In genomic region chr13:113584870-113585671, GRCh38 we compare ENCODE assay signal across 8 cellular contexts. TPM values are rescaled to one million over a fixed set of nuclear protein-coding genes. Genes with fewer than 3 reads are reported as not detected.
DNase-seq lines count a peak whose midpoint lies in the region; ATAC-seq, FAIRE-seq and TF ChIP-seq lines count a peak whose summit lies in the region.

No MANE protein-coding gene starts in this region.

- peaks cover 39% of the 10 kb centered on the region for H3K36me3 Mint-ChIP-seq in GM23338 (ENCODE audit: low read depth)

- H3K9me3 Mint-ChIP-seq in GM23338: peaks cover 4% of the 10 kb centered on the region; the same call in 2 of the 3 replicates

- intact Hi-C loops in ascending aorta (cut with DNase I): no loop called here

- H3K36me3 ChIP-seq in GM23338 (ENCODE audit: insufficient read depth): no peaks in the 10 kb centered on the region
- peaks cover 0 to 4% of the 10 kb centered on the region in 2 donors for H3K36me3 ChIP-seq in ascending aorta

- FAIRE-seq in GM12892 (lab: Jason Lieb, UNC): peak; percentile 14

- H3K27ac ChIP-seq in GM23338 (ENCODE audit: low read depth) (no peak overlapping the region), ascending aorta (no peak overlapping the region)

- H3K4me1 ChIP-seq in GM23338 (ENCODE audit: insufficient read depth) (0 out of 2 replicates have a peak, but pooled peaks cover 7% of the 10 kb centered on the region), ascending aorta (no peaks in the 10 kb centered on the region)

- peaks cover 14% of the 10 kb centered on the region for H3K27me3 Mint-ChIP-seq in GM23338 (ENCODE audit: insufficient read depth, low read depth, poor library complexity)

- H3F3A ChIP-seq in GM23338 (replicated peaks; ENCODE audit: low read depth): peaks cover 13% of the 10 kb centered on the region; the same call in 1 of the 2 replicates

- H3K27me3 ChIP-seq in GM23338 (ENCODE audit: insufficient read depth): no peaks in the 10 kb centered on the region
- no peaks in the 10 kb centered on the region for H3K27me3 ChIP-seq in ascending aorta

- H3K79me2 ChIP-seq in GM23338 (replicated peaks; ENCODE audit: insufficient read depth): peaks cover 47% of the 10 kb centered on the region

- DNase-seq in GM12892 (ENCODE audit: insufficient read length) (peak; percentile 63), GM23338 (ENCODE audit: low spot score) (peak; percentile 27), M059J (ENCODE audit: low read depth) (peak; percentile 8), ascending aorta (ENCODE audit: low spot score in 2 of 2) (peak in 1 of 2 donors; percentile 62), iPS-NIHi11 (ENCODE audit: low spot score) (peak; percentile 53), pons (ENCODE audit: low spot score) (no peak), omental fat pad (ENCODE audit: low spot score) (no peak)
- DNase-seq in stimulated activated CD4-positive, alpha-beta T cell treated with anti-CD3 and anti-CD28 coated beads, Interleukin-15, amount 100 ng/mL, for 24 hours: peak; percentile 55

- TF ChIP-seq POLR2A in GM12892 (IDR thresholded peaks at IDR 0.05; ENCODE audit: low read depth, low read length): peak; percentile 55; the same call in 1 of the 2 replicates

- H3K9me3 ChIP-seq in ascending aorta: no peaks in the 10 kb centered on the region

- TF ChIP-seq CTCF in GM23338 (conservative IDR thresholded peaks at IDR 0.05; ENCODE audit: low read depth in 2 of 2) (no peak), ascending aorta (IDR thresholded peaks at IDR 0.05) (no peak), omental fat pad (IDR thresholded peaks at IDR 0.05) (no peak)

- H3K4me2 ChIP-seq in GM23338: peak overlapping the region; percentile 91

- peak; percentile 8; the same call in 2 of the 3 replicates for ATAC-seq in GM23338
- ATAC-seq in omental fat pad (ENCODE audit: low FRiP score): no peak

- no peaks in the 10 kb centered on the region for H3K9me2 ChIP-seq in GM23338 (ENCODE audit: insufficient read depth)

- H3K27ac Mint-ChIP-seq in GM23338: no peak overlapping the region

- H3K4me1 Mint-ChIP-seq in GM23338: peaks cover 17% of the 10 kb centered on the region

- H4K20me1 ChIP-seq in GM23338 (replicated peaks; ENCODE audit: insufficient read depth): peaks cover 7% of the 10 kb centered on the region; the same call in 1 of the 2 replicates

- no peak overlapping the region for H2AFZ ChIP-seq in GM23338

- H3K4me3 Mint-ChIP-seq in GM23338: peak overlapping the region; percentile 87

- peak overlapping the region; percentile 66 for H3K4me3 ChIP-seq in GM23338
- H3K4me3 ChIP-seq in ascending aorta: peak overlapping the region; percentile 59 to 82

TF ChIP-seq in GM23338, 12 proteins besides CTCF, POLR2A, EP300 and RAD21 (continues in another document):
- TF ChIP-seq REST (IDR thresholded peaks at IDR 0.05; ENCODE audit: unreplicated experiment) (no peak), JUNB (IDR thresholded peaks at IDR 0.05; ENCODE audit: unreplicated experiment) (no peak), ZNF331 (CRISPR knock-in tag; IDR thresholded peaks at IDR 0.05; ENCODE audit: low read depth) (no peak), NANOG (IDR thresholded peaks at IDR 0.05; ENCODE audit: borderline replicate concordance) (no peak), CREB1 (CRISPR knock-in tag; IDR thresholded peaks at IDR 0.05; ENCODE audit: low read depth) (no peak), EZH2phosphoT487 (IDR thresholded peaks at IDR 0.05; ENCODE audit: unreplicated experiment) (no peak), EZH2 (IDR thresholded peaks at IDR 0.05; ENCODE audit: low read depth, unreplicated experiment) (no peak), ETS1 (IDR thresholded peaks at IDR 0.05) (no peak), ZNF114 (CRISPR knock-in tag; IDR thresholded peaks at IDR 0.05) (no peak)

RNA-seq across cellular contexts. Expression of gene TFDP1, which starts 0.5 kb away (rescaled TPM):
- 142 TPM for polyA plus RNA-seq in GM12892 (2012; ENCODE audit: missing spikeins)
- 80.0 and 92.0 TPM in 2 replicates for total RNA-seq in GM23338 (2014; rRNA removed; shearing (Covaris generic))
- polyA plus RNA-seq in GM23338 (2016; fragmentation: Nextera tagmentation; extraction: Ambion mirVana): 40.2 and 42.9 TPM in 2 replicates
- 83.5 and 116 TPM in 2 replicates for total RNA-seq in M059J (2014; rRNA removed; shearing (Covaris generic))
- 15.8 TPM for total RNA-seq in ascending aorta
- total RNA-seq in omental fat pad: 10 to 100 TPM; 32.6 to 59.6 (median 44.4) TPM

Comparison
In these comparisons a context has a peak if more than half of its experiments do, and no peak if none do; other contexts are left out.
1. DNase-seq: peak in GM12892 (single experiment), GM23338 (single experiment), M059J (single experiment), iPS-NIHi11 (single experiment) and stimulated activated CD4-positive, alpha-beta T cell treated with anti-CD3 and anti-CD28 coated beads, Interleukin-15, amount 100 ng/mL, for 24 hours (single experiment); none in pons (single experiment) and omental fat pad (single experiment).